8 cellular contexts compared by ENCODE assay signal in the genomic region with DNA sequence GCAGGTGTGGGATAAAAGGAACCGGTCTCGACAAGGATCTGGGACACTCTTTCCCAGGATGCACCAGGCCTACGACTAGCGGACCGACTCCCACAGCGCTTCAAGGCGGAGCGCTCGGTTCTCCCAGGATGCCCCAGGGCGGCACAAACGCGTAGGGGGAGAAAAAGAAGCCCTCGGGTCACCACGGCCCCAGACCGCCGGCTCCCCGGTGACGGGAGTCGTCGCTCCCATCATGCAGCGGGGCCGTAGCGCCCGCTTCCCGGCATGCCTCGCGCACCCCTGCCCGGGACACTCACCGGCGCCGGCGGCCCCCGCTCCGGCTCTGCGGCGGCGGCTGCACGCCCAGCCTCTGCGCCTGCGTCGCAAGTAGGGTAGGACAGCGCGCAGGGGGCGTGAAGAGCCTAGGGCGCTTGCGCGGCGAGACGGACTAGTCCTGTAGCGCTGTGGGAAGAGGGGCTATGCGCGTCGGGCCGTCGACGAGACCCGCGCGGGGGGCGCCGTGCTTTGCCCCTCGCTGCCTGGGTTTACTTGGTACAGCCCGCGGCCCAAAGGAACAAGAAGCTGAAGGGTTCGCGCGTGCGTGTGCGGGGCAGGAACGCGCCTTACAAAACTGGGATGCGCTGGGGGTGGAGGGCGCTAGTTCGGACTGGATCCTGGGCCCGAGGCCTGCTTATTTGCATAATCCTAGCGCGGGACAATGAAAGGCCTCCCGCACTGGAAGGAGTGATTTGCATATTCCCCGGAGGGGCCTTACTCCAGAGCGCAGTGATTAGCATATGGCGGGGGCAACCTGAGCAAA.
DNase-seq lines count a peak whose midpoint lies in the region; ATAC-seq and TF ChIP-seq lines count a peak whose summit lies in the region.

A gene with protein sequence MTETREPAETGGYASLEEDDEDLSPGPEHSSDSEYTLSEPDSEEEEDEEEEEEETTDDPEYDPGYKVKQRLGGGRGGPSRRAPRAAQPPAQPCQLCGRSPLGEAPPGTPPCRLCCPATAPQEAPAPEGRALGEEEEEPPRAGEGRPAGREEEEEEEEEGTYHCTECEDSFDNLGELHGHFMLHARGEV (minus strand): TSS at position 368 of the 799 bp plus-strand sequence. CDS start 5,325 bp downstream, outside the sequence.

- ATAC-seq in GM18909 (IDR thresholded peaks at IDR 0.05; ENCODE audit: poor library complexity, unreplicated experiment), result peak; percentile 76
- peak; percentile 73 for ATAC-seq in HG03159 (IDR thresholded peaks at IDR 0.05; ENCODE audit: unreplicated experiment)

- peak; percentile 34 for DNase-seq in AG09309 (ENCODE audit: low read depth)
- peak; percentile 80 for DNase-seq in NCI-H345 (lab: John Stamatoyannopoulos, UW)
- DNase-seq in activated CD4-positive, CD25-positive, alpha-beta regulatory T cell treated with anti-CD3 and anti-CD28 coated beads, Interleukin-2, amount 50 U/mL, for 72 hours, result peak; percentile 87
- peak; percentile 97 for DNase-seq in cerebellar cortex (ENCODE audit: low spot score)
- peak; percentile 95 for DNase-seq in islet precursor cell
- peak; percentile 83 for DNase-seq in stimulated activated CD4-positive, alpha-beta T cell treated with anti-CD3 and anti-CD28 coated beads, Interleukin-12 subunit alpha, Interleukin-12 subunit beta, amount 100 ng/mL, for 4 hours

- peak within 1 kb of the TSS; percentile 93 for H3K4me3 ChIP-seq in AG09309 (ENCODE audit: control insufficient read depth, low read depth, low read length)

- no peak for TF ChIP-seq CTCF in AG09309 (IDR thresholded peaks at IDR 0.05; ENCODE audit: control insufficient read depth, insufficient read depth, low read depth, low read length, missing control alignments)

Comparison
In these comparisons a context has a peak if more than half of its experiments do, and no peak if none do; other contexts are left out.
1. Peak in every context shown above with its lines: DNase-seq, ATAC-seq and H3K4me3 ChIP-seq.
2. DNase-seq: peak in every context shown above with its lines; median percentile 97 in cerebellar cortex; 95 in islet precursor cell; 87 in activated CD4-positive, CD25-positive, alpha-beta regulatory T cell treated with anti-CD3 and anti-CD28 coated beads, Interleukin-2, amount 50 U/mL, for 72 hours; 83 in stimulated activated CD4-positive, alpha-beta T cell treated with anti-CD3 and anti-CD28 coated beads, Interleukin-12 subunit alpha, Interleukin-12 subunit beta, amount 100 ng/mL, for 4 hours; 80 in NCI-H345; 34 in AG09309.